Comparison of ENCODE assay signal across 2 cellular contexts in genomic region chr10:79104264-79104954, GRCh38.
TF ChIP-seq lines count a peak whose summit lies in the region.

No MANE protein-coding gene starts in this region.

TF ChIP-seq in K562, 482 proteins besides CTCF, POLR2A, EP300 and RAD21 (continues in another document):
- TF ChIP-seq HOMEZ (CRISPR knock-in tag; IDR thresholded peaks at IDR 0.05) (no peak), OTX1 (CRISPR knock-in tag; IDR thresholded peaks at IDR 0.05) (0 out of 2 replicates have a peak, but pooled peaks have one; percentile 24), PHF20 (IDR thresholded peaks at IDR 0.05; ENCODE audit: partially characterized antibody) (peak; percentile 20), BCOR (IDR thresholded peaks at IDR 0.05) (peak; percentile 99), CBX3 (IDR thresholded peaks at IDR 0.05; ENCODE audit: borderline replicate concordance in 1 of 2, low read length in 2 of 2) (0 out of 3 replicates have a peak, but pooled peaks of 1 of the 2 experiments have one; percentile 64), ZNF830 (CRISPR knock-in tag; IDR thresholded peaks at IDR 0.05) (peak; percentile 26; the same call in 1 of the 2 replicates), KDM1A (IDR thresholded peaks at IDR 0.05) (peak; percentile 89 to 93), CBX1 (IDR thresholded peaks at IDR 0.05; ENCODE audit: low read depth) (peak; percentile 94), EZH2 (IDR thresholded peaks at IDR 0.05; ENCODE audit: borderline replicate concordance, low read depth, low read length) (no peak), ETV6 (IDR thresholded peaks at IDR 0.05; ENCODE audit: borderline replicate concordance in 1 of 2, low read depth in 2 of 2, low read length in 1 of 2) (no peak), ETV6 (CRISPR knock-in tag; IDR thresholded peaks at IDR 0.05; ENCODE audit: borderline replicate concordance) (no peak), ZNF280A (IDR thresholded peaks at IDR 0.05; ENCODE audit: low read depth, partially characterized antibody) (no peak), ADNP (tag; IDR thresholded peaks at IDR 0.05) (peak; percentile 96), ZBTB5 (IDR thresholded peaks at IDR 0.05) (no peak), ATF1 (CRISPR knock-in tag; IDR thresholded peaks at IDR 0.05) (no peak), ATF1 (tag; IDR thresholded peaks at IDR 0.05) (0 out of 2 replicates have a peak, but pooled peaks have one; percentile 28), ZBTB8A (IDR thresholded peaks at IDR 0.05; ENCODE audit: partially characterized antibody) (no peak), HDAC2 (IDR thresholded peaks at IDR 0.05) (peak; percentile 92), PRDM10 (IDR thresholded peaks at IDR 0.05; ENCODE audit: partially characterized antibody) (no peak), SMARCA5 (IDR thresholded peaks at IDR 0.05) (peak; percentile 94), CHD4 (IDR thresholded peaks at IDR 0.05; ENCODE audit: insufficient read depth, insufficient replicate concordance, low read depth, low read length, poor library complexity, severe bottlenecking) (peak; percentile 98), ZNF644 (tag; IDR thresholded peaks at IDR 0.05; ENCODE audit: low read depth) (no peak), HDAC1 (IDR thresholded peaks at IDR 0.05) (peak in 1 of 2 experiments; percentile 46; a peak in 1 of 4 replicates), RCOR1 (IDR thresholded peaks at IDR 0.05; ENCODE audit: borderline replicate concordance in 1 of 2, low read depth in 2 of 2, low read length in 2 of 2) (peak; percentile 29 to 90; a peak in 3 of 4 replicates)

TF ChIP-seq in HepG2, 621 proteins besides CTCF, POLR2A, EP300 and RAD21:
- TF ChIP-seq CHD4 (IDR thresholded peaks at IDR 0.05; ENCODE audit: borderline replicate concordance, low read length) (peak; percentile 85), ZHX2 (IDR thresholded peaks at IDR 0.05; ENCODE audit: low read depth) (no peak), ZHX2 (CRISPR knock-in tag; IDR thresholded peaks at IDR 0.05; ENCODE audit: borderline replicate concordance) (no peak), ZNF558 (CRISPR knock-in tag; IDR thresholded peaks at IDR 0.05; ENCODE audit: borderline replicate concordance) (no peak), ZSCAN25 (CRISPR knock-in tag; IDR thresholded peaks at IDR 0.05) (peak; percentile 68; the same call in 1 of the 2 replicates), ZNF768 (CRISPR knock-in tag; IDR thresholded peaks at IDR 0.05) (0 out of 2 replicates have a peak, but pooled peaks have one; percentile 54), IKZF4 (CRISPR knock-in tag; IDR thresholded peaks at IDR 0.05; ENCODE audit: borderline replicate concordance, low read depth, not compliant biosample characterization) (no peak), ZMYM3 (CRISPR knock-in tag; IDR thresholded peaks at IDR 0.05) (peak; percentile 95), ZNF629 (CRISPR knock-in tag; conservative IDR thresholded peaks at IDR 0.05) (peak; percentile 99), ZFYVE20 (CRISPR knock-in tag; IDR thresholded peaks at IDR 0.05; ENCODE audit: borderline replicate concordance, low read depth) (no peak), THAP9 (CRISPR knock-in tag; IDR thresholded peaks at IDR 0.05; ENCODE audit: borderline replicate concordance) (0 out of 2 replicates have a peak, but pooled peaks have one; percentile 10), KDM1A (CRISPR knock-in tag; IDR thresholded peaks at IDR 0.05) (peak; percentile 82; the same call in 1 of the 2 replicates), RCOR2 (CRISPR knock-in tag; IDR thresholded peaks at IDR 0.05) (peak; percentile 55; the same call in 1 of the 2 replicates), ADNP (CRISPR knock-in tag; IDR thresholded peaks at IDR 0.05) (peak; percentile 67; the same call in 1 of the 2 replicates), ZBTB25 (CRISPR knock-in tag; IDR thresholded peaks at IDR 0.05) (no peak), ZNF460 (CRISPR knock-in tag; IDR thresholded peaks at IDR 0.05; ENCODE audit: borderline replicate concordance) (no peak)
TF ChIP-seq in HepG2: peak in this region for 9.
